In genomic region chr6:158642805-158643489, GRCh38 we compare ENCODE assay signal across 8 cellular contexts. TPM values are rescaled to one million over a fixed set of nuclear protein-coding genes. Genes with fewer than 3 reads are reported as not detected.
DNase-seq lines count a peak whose midpoint lies in the region; ATAC-seq and TF ChIP-seq lines count a peak whose summit lies in the region.

No MANE protein-coding gene starts in this region.

- peak overlapping the region; percentile 95 for H3K4me3 ChIP-seq in BE2C (ENCODE audit: low read depth, low read length)
- H3K4me3 ChIP-seq in NB4 (ENCODE audit: low read depth, low read length), result peak overlapping the region; percentile 30
- peak overlapping the region; percentile 95 to 100 for H3K4me3 ChIP-seq in cardiac fibroblast (replicated peaks in 1 of 2; ENCODE audit: low read depth in 2 of 2, low read length in 2 of 2)

- H3K27me3 Mint-ChIP-seq in naive B cell, result no peaks in the 10 kb centered on the region

- TF ChIP-seq CTCF in BE2C (IDR thresholded peaks at IDR 0.05; ENCODE audit: low read depth, low read length) (no peak), NB4 (IDR thresholded peaks at IDR 0.05; ENCODE audit: low read depth, low read length) (no peak), cardiac fibroblast (IDR thresholded peaks at IDR 0.05; ENCODE audit: low read depth, low read length) (no peak)

- peaks cover 32 to 58% (median 45%) of the 10 kb centered on the region in 3 donors for H3K4me1 Mint-ChIP-seq in naive B cell

- H3K9me3 Mint-ChIP-seq in naive B cell, result peaks cover 0 to 2% (median 0%) of the 10 kb centered on the region in 7 donors

- no peaks in the 10 kb centered on the region for H3K9me3 ChIP-seq in BE2C

- peaks cover 0 to 10% of the 10 kb centered on the region in 2 donors for H3K36me3 Mint-ChIP-seq in naive B cell

- H3K27ac Mint-ChIP-seq in naive B cell, result peak overlapping the region in 5 of 6 donors; percentile 19 to 95 (median 40)

- TF ChIP-seq POLR2A in NB4 (IDR thresholded peaks at IDR 0.05; ENCODE audit: extremely low read depth, insufficient read length), result no peak

- H3K36me3 ChIP-seq in BE2C, result peaks cover 28% of the 10 kb centered on the region

- no peaks in the 10 kb centered on the region; the same call in none of the 2 replicates for H3K4me1 ChIP-seq in BE2C

- ATAC-seq in naive B cell (ENCODE audit: low read depth in 2 of 2) (no peak), GM21515 (IDR thresholded peaks at IDR 0.05; ENCODE audit: unreplicated experiment) (no peak), HG03439 (IDR thresholded peaks at IDR 0.05; ENCODE audit: unreplicated experiment) (no peak)

- no peaks in the 10 kb centered on the region for H3K27me3 ChIP-seq in BE2C

- H3K4me3 Mint-ChIP-seq in naive B cell, result peak overlapping the region; percentile 88 to 98 (median 95)

- DNase-seq in BE2C, result no peak
- DNase-seq in NB4 (ENCODE audit: low read depth), result no peak
- peak in 1 of 2 donors; percentile 37 for DNase-seq in cardiac fibroblast (ENCODE audit: low read depth in 2 of 2)
- no peak for DNase-seq in naive B cell
- no peak for DNase-seq in germinal center (ENCODE audit: low spot score)
- DNase-seq in pons (ENCODE audit: low spot score), result no peak

RNA-seq across cellular contexts. Expression of gene DYNLT1, which starts 1.6 kb away (rescaled TPM):
- 122 TPM for polyA plus RNA-seq in BE2C (2012; ENCODE audit: insufficient read depth, insufficient read length, low read depth)
- 10 to 100 TPM; 29.6 to 66.7 (median 39.1) TPM for polyA plus RNA-seq in naive B cell (ENCODE audit: low read depth in 6 of 6)

RNA-seq across cellular contexts. Expression of gene SYTL3, which starts 6.9 kb away (rescaled TPM):
- 0.39 TPM for polyA plus RNA-seq in BE2C (2012; ENCODE audit: insufficient read depth, insufficient read length, low read depth)
- polyA plus RNA-seq in naive B cell (ENCODE audit: low read depth in 6 of 6), result under 1 TPM in 4 of 6 donors, not detected in 2; 0.12 to 0.71 (median 0.31) TPM

Comparison
In these comparisons a context has a peak if more than half of its experiments do, and no peak if none do; other contexts are left out.
1. H3K4me3 ChIP-seq: peak in every context shown above with its lines; median percentile 98 in cardiac fibroblast; 95 in BE2C; 30 in NB4.